ENCODE assay signal across 8 cellular contexts in the genomic region with DNA sequence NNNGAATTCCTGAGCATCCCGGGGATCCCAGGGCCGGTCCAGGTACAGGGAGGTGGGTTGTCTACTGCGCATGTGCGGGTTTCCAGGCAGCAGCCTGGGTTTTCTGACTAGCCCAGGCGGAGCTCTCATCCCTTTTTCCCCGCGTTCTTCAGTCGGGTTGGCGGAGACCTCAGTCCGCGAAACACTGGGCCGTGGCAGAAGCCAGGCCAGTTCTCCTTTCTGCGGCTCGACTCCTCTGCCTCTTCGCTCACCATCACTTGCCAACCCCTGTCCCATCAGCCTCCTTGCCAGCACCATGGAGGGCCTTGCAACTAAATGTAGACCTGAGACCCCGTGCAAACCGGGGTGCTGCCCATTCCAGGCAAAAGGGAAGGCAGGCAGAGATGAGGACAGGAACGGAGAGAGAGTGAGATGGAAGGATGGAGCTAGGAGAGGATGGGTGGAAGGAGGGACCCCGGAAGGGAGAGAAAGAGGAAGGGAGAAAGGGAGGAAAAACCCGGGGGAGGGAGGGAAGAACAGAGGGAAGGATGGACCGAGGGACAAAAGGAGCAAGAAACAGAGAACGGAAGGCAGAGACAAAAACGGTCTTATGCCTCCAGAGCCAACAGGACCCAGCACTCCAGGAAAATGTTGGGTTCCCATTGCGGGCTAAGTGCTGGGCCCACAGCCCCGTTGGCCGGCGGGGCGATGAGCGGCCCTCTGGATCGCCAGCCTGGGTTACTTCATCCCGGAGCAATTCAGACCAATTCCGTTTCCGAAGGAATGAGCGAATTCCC.
DNase-seq lines count a peak whose midpoint lies in the region; ATAC-seq lines count a peak whose summit lies in the region.

No MANE protein-coding gene starts in this region.

- H3K27me3 Mint-ChIP-seq in activated CD4-positive, alpha-beta T cell treated with anti-CD3 and anti-CD28 coated beads for 36 hours: peaks cover 2% of the 10 kb centered on the region
- no peaks in the 10 kb centered on the region for H3K27me3 Mint-ChIP-seq in T-helper 17 cell

- H3K4me1 Mint-ChIP-seq in activated CD4-positive, alpha-beta T cell treated with anti-CD3 and anti-CD28 coated beads for 36 hours: no peaks in the 10 kb centered on the region
- no peaks in the 10 kb centered on the region for H3K4me1 Mint-ChIP-seq in T-helper 17 cell

- CTCF ChIA-PET in activated CD4-positive, alpha-beta T cell treated with anti-CD3 and anti-CD28 coated beads for 36 hours (lab: Charles Lee): no interaction called here

- intact Hi-C loops in activated CD4-positive, alpha-beta T cell treated with anti-CD3 and anti-CD28 coated beads for 36 hours (cut with DNase I, micrococcal nuclease): no loop called here

- H3K4me3 Mint-ChIP-seq in activated CD4-positive, alpha-beta T cell treated with anti-CD3 and anti-CD28 coated beads for 36 hours: no peak overlapping the region
- H3K4me3 Mint-ChIP-seq in T-helper 17 cell: no peak overlapping the region

- peaks cover 3% of the 10 kb centered on the region for H3K36me3 Mint-ChIP-seq in activated CD4-positive, alpha-beta T cell treated with anti-CD3 and anti-CD28 coated beads for 36 hours (ENCODE audit: low read depth)
- no peaks in the 10 kb centered on the region for H3K36me3 Mint-ChIP-seq in T-helper 17 cell (ENCODE audit: low read depth)

- no peaks in the 10 kb centered on the region for H3K9me3 ChIP-seq in T-helper 17 cell (ENCODE audit: control insufficient read depth, low read length, poor library complexity, severe bottlenecking)

- H3K27ac Mint-ChIP-seq in activated CD4-positive, alpha-beta T cell treated with anti-CD3 and anti-CD28 coated beads for 36 hours: no peak overlapping the region
- no peak overlapping the region for H3K27ac Mint-ChIP-seq in T-helper 17 cell

- ATAC-seq in activated CD4-positive, alpha-beta T cell treated with anti-CD3 and anti-CD28 coated beads for 36 hours: no peak
- no peak for ATAC-seq in T-helper 17 cell

- peaks cover 14% of the 10 kb centered on the region for H3K9me3 Mint-ChIP-seq in activated CD4-positive, alpha-beta T cell treated with anti-CD3 and anti-CD28 coated beads for 36 hours (ENCODE audit: low read depth)

- DNase-seq in activated CD4-positive, alpha-beta T cell treated with anti-CD3 and anti-CD28 coated beads for 36 hours: peak; percentile 29
- no peak for DNase-seq in activated CD4-positive, alpha-beta T cell treated with anti-CD3 and anti-CD28 coated beads, Interleukin-2, amount 50 U/mL, for 1 hour
- DNase-seq in NCI-H1417 (lab: John Stamatoyannopoulos, UW) (peak in 2 of 3 experiments; percentile 57 to 83), cerebellar cortex (ENCODE audit: low spot score) (peak; percentile 52), medulla oblongata (ENCODE audit: extremely low spot score) (peak; percentile 57), SKM-1 (lab: John Stamatoyannopoulos, UW; ENCODE audit: unreplicated experiment) (no peak), T-helper 17 cell (no peak)
- no peak for DNase-seq in stimulated activated CD4-positive, alpha-beta T cell treated with anti-CD3 and anti-CD28 coated beads, Interleukin-4, amount 100 ng/mL, for 1 hour

- POLR2A ChIA-PET in activated CD4-positive, alpha-beta T cell treated with anti-CD3 and anti-CD28 coated beads for 36 hours (lab: Charles Lee): no interaction called here

Comparison
In these comparisons a context has a peak if more than half of its experiments do, and no peak if none do; other contexts are left out.
1. DNase-seq: peak in activated CD4-positive, alpha-beta T cell treated with anti-CD3 and anti-CD28 coated beads for 36 hours (single experiment), NCI-H1417 (2 of 3), cerebellar cortex (single experiment) and medulla oblongata (single experiment); none in activated CD4-positive, alpha-beta T cell treated with anti-CD3 and anti-CD28 coated beads, Interleukin-2, amount 50 U/mL, for 1 hour (single experiment), SKM-1 (single experiment), T-helper 17 cell (0 of 3) and stimulated activated CD4-positive, alpha-beta T cell treated with anti-CD3 and anti-CD28 coated beads, Interleukin-4, amount 100 ng/mL, for 1 hour (single experiment).